In the genomic region with DNA sequence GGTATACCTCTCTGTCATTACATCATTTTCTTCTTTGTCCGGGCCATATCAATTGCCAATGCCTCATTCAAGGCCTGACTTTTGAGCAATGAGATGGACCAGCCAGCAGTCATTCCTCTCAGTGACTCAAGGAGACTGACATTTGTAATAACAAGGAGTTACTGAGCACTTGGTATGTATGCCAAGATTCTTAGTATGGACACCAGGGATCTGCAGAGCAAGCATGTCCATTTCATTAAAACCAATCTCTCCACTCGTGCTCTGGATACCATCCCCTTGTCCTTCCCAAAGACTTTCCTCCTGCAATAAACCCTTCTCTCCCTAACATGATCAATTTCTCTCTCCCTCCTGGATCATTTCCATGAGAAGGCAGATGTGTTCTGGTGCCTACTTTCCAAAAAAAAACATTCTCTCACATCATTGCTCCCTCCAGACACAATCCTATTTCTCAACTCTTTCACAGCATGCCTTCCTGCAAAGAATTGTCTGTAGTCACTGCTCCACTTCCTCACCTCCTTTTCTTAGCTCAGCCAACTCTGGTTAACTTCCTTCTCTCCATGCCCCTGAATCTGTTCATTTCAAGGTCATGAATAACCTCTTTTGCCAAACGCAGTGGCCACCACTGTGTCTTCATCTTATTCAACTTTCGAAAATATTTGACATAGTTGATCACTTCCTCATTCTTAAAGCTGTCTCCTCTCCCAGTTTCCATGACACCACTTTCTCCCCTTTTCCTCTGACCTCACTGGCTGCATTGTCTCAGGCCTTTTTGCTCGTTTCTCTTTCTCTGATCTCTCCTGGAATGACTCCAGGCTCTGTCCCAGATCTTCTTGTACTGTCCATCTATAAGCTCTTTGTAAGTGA, we compare ENCODE assay signal across 8 cellular contexts.
A peak's percentile ranks its signal among the peaks of the same experiment; 100 is the strongest.
DNase-seq lines count a peak whose midpoint lies in the region; ATAC-seq, FAIRE-seq and TF ChIP-seq lines count a peak whose summit lies in the region.

No MANE protein-coding gene starts in this region.

- H3K4me1 ChIP-seq in thyroid gland: peaks cover 22 to 33% of the 10 kb centered on the region in 2 donors

- H3K4me3 ChIP-seq in thyroid gland (replicated peaks in 1 of 3): no peak overlapping the region

- H3K36me3 ChIP-seq in thyroid gland: no peaks in the 10 kb centered on the region

- no peak for TF ChIP-seq CTCF in thyroid gland (IDR thresholded peaks at IDR 0.05)

- in situ Hi-C loops in SK-MEL-5 (cut with HindIII; ENCODE audit: low pct_unique_long_range_greater_than_20kb, low sequenced_read_pairs): no loop called here

- H3K9me3 ChIP-seq in thyroid gland: no peaks in the 10 kb centered on the region

- no peaks in the 10 kb centered on the region for H3K27me3 ChIP-seq in thyroid gland

- no peak for ATAC-seq in activated CD4-positive, CD25-positive, alpha-beta regulatory T cell treated with anti-CD3 and anti-CD28 coated beads, Interleukin-2, amount 50 U/mL, for 24 hours
- no peak for ATAC-seq in GM19324 (IDR thresholded peaks at IDR 0.05; ENCODE audit: low FRiP score, unreplicated experiment)

- TF ChIP-seq POLR2A in H54 (IDR thresholded peaks at IDR 0.05; ENCODE audit: low read depth, low read length): no peak
- no peak for TF ChIP-seq POLR2A in thyroid gland (IDR thresholded peaks at IDR 0.05)

- WGBS in thyroid gland, 2 donors: 55 to 64% methylated on average over 5 of the region's 5 CpGs

- DNase-seq in AG08396 (ENCODE audit: low spot score) (peak; percentile 29), H54 (ENCODE audit: insufficient read length, low spot score) (peak; percentile 16), SK-MEL-5 (ENCODE audit: low read depth, low spot score) (peak; percentile 81), hepatic stellate cell (ENCODE audit: low spot score) (peak; percentile 49), thyroid gland (no peak), NCI-H2171 treated with DMSO at 0.1 percent for 48 hours (lab: John Stamatoyannopoulos, UW) (no peak)

- H3K27ac ChIP-seq in thyroid gland: peak overlapping the region; percentile 14 to 58 (median 54)

- intact Hi-C loops in thyroid gland (cut with DNase I): no loop called here

- FAIRE-seq in H54 (lab: Jason Lieb, UNC): peak; percentile 55

Comparison
In these comparisons a context has a peak if more than half of its experiments do, and no peak if none do; other contexts are left out.
1. DNase-seq: peak in AG08396 (single experiment), H54 (single experiment), SK-MEL-5 (single experiment) and hepatic stellate cell (single experiment); none in thyroid gland (0 of 2) and NCI-H2171 treated with DMSO at 0.1 percent for 48 hours (single experiment).